In the genomic region with DNA sequence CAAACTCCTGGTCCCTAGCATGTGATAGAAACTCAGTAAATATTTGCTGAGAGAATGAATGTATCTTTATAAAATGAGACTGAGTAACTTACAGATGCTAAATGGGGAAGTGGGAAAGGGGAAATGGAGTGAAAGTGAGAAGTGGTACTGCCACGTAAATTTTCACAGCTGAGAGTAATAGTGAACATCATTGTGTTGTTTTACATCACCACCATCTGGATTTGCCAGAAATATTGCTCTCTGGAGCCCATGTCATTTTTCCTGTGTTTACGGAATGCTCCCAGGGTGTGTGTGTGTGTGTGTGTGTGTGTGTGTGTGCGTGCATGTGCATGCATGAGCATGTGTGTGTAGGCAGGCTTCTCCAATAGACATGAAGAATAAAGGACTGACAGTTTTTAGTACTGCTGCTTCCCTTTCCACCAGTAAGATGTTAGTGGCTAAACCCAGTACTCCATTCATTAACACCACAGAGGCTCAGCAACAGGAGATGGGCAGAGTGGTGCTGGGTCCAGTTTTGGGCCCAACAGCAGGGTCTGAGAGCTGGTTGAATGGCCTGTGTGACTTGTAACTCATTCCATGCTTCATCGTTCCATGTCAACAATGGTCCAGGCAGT, we compare ENCODE assay signal across 10 cellular contexts. TPM values are rescaled to one million over a fixed set of nuclear protein-coding genes. Genes with fewer than 3 reads are reported as not detected.
DNase-seq lines count a peak whose midpoint lies in the region; ATAC-seq, FAIRE-seq and TF ChIP-seq lines count a peak whose summit lies in the region.
"Had no signal": no experiment of that assay in that cellular context is flagged by ENCODE, and none has a peak within 500 bp of the region (broad histone marks: within the 10 kb centered on the region; RNA-seq: fewer than 3 reads in every experiment).

No MANE protein-coding gene starts in this region.

- H3K36me3 ChIP-seq in HAP-1 (replicated peaks), result no peaks in the 10 kb centered on the region

- H3K4me3 ChIP-seq in HAP-1, result no peak overlapping the region
- H3K4me3 ChIP-seq: SK-N-MC had no signal

- no peaks in the 10 kb centered on the region for H3K36me3 Mint-ChIP-seq in activated T-cell treated with anti-CD3 and anti-CD28 coated beads, Interleukin-2, amount 50 U/mL, for 4 hours (ENCODE audit: insufficient read depth)
- H3K36me3 Mint-ChIP-seq in endothelial cell (ENCODE audit: low read depth, unreplicated experiment), result no peaks in the 10 kb centered on the region

- H3K4me1 Mint-ChIP-seq in activated T-cell treated with anti-CD3 and anti-CD28 coated beads, Interleukin-2, amount 50 U/mL, for 4 hours (ENCODE audit: low read depth), result peaks cover 5% of the 10 kb centered on the region
- no peaks in the 10 kb centered on the region for H3K4me1 Mint-ChIP-seq in endothelial cell (ENCODE audit: unreplicated experiment)

- no peaks in the 10 kb centered on the region for H3K9me3 Mint-ChIP-seq in activated T-cell treated with anti-CD3 and anti-CD28 coated beads, Interleukin-2, amount 50 U/mL, for 4 hours
- no peaks in the 10 kb centered on the region for H3K9me3 Mint-ChIP-seq in endothelial cell (ENCODE audit: unreplicated experiment)
- H3K9me3 Mint-ChIP-seq: activated naive CD4-positive, alpha-beta T cell treated with anti-CD3 and anti-CD28 coated beads, Interleukin-2, amount 50 U/mL, for 72 hours had no signal

- no peak for FAIRE-seq in urothelium cell line (lab: Jason Lieb, UNC)

- ATAC-seq in GM19455 (IDR thresholded peaks at IDR 0.05; ENCODE audit: unreplicated experiment) (peak; percentile 83), HG03095 (IDR thresholded peaks at IDR 0.05; ENCODE audit: unreplicated experiment) (peak; percentile 88)
- no peak for ATAC-seq in activated T-cell treated with anti-CD3 and anti-CD28 coated beads, Interleukin-2, amount 50 U/mL, for 4 hours
- ATAC-seq: activated naive CD4-positive, alpha-beta T cell treated with anti-CD3 and anti-CD28 coated beads, Interleukin-2, amount 50 U/mL, for 72 hours had no signal

- DNase-seq in GDM1 (lab: John Stamatoyannopoulos, UW), result peak; percentile 33
- DNase-seq in SKM-1 treated with dmso at 0.1 percent for 144 hours (lab: John Stamatoyannopoulos, UW; ENCODE audit: unreplicated experiment), result peak; percentile 82
- DNase-seq in activated T-cell treated with anti-CD3 and anti-CD28 coated beads, Interleukin-2, amount 50 U/mL, for 4 hours, result no peak
- no peak for DNase-seq in endothelial cell (ENCODE audit: low spot score)
- DNase-seq in HAP-1 (ENCODE audit: low spot score in 2 of 2), result no peak
- DNase-seq in urothelium cell line (ENCODE audit: low spot score), result no peak

- no peaks in the 10 kb centered on the region for H3K9me3 ChIP-seq in HAP-1

- H3K27me3 ChIP-seq in HAP-1 (ENCODE audit: low read depth), result no peaks in the 10 kb centered on the region

- H3K4me3 Mint-ChIP-seq in activated T-cell treated with anti-CD3 and anti-CD28 coated beads, Interleukin-2, amount 50 U/mL, for 4 hours, result no peak overlapping the region
- no peak overlapping the region for H3K4me3 Mint-ChIP-seq in endothelial cell (ENCODE audit: unreplicated experiment)

- no peak for TF ChIP-seq CTCF in endothelial cell (IDR thresholded peaks at IDR 0.05; ENCODE audit: unreplicated experiment)

- in situ Hi-C loops in HAP-1 (cut with MboI; ENCODE audit: low sequenced_read_pairs), result no loop called here

- H3K4me1 ChIP-seq in HAP-1, result no peaks in the 10 kb centered on the region

- no peak overlapping the region for H3K27ac Mint-ChIP-seq in endothelial cell (ENCODE audit: unreplicated experiment)

- H3K27me3 Mint-ChIP-seq in activated T-cell treated with anti-CD3 and anti-CD28 coated beads, Interleukin-2, amount 50 U/mL, for 4 hours (ENCODE audit: low read depth), result no peaks in the 10 kb centered on the region
- H3K27me3 Mint-ChIP-seq in endothelial cell (ENCODE audit: unreplicated experiment), result no peaks in the 10 kb centered on the region

RNA-seq across cellular contexts. Expression of a gene that starts 57.3 kb away (rescaled TPM):
- 1 to 10 TPM; 7.3 to 8.5 (median 8.0) TPM for total RNA-seq in activated T-cell treated with anti-CD3 and anti-CD28 coated beads, Interleukin-2, amount 50 U/mL, for 4 hours
- 21.4 TPM for total RNA-seq in endothelial cell (ENCODE audit: unreplicated experiment)

Comparison
In these comparisons a context has a peak if more than half of its experiments do, and no peak if none do; other contexts are left out.
1. DNase-seq: peak in GDM1 (single experiment) and SKM-1 treated with dmso at 0.1 percent for 144 hours (single experiment); none in activated T-cell treated with anti-CD3 and anti-CD28 coated beads, Interleukin-2, amount 50 U/mL, for 4 hours (single experiment), endothelial cell (single experiment), HAP-1 (0 of 2) and urothelium cell line (single experiment).
2. ATAC-seq: peak in GM19455 (single experiment) and HG03095 (single experiment); none in activated T-cell treated with anti-CD3 and anti-CD28 coated beads, Interleukin-2, amount 50 U/mL, for 4 hours (0 of 2).